In the genomic region with DNA sequence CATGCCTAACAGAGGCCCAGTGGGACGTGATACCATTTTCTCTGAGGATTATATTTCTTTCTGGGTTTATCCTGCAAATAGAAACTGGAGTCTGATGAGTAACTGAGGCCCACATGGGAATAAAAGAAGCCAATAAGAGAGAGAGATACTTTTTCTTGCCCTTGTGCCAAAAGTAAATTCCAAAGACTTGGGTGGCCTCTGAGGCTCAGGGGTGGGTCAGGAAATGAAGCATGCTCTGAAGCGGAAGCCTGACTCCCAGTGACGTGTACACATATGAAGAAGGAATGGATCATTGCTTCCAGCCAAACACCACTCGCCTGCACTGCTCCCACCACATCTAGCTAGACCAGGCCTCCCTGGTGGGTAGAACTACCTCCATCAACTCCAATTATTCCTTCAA, we compare ENCODE assay signal across 11 cellular contexts.
DNase-seq lines count a peak whose midpoint lies in the region; ATAC-seq, FAIRE-seq and TF ChIP-seq lines count a peak whose summit lies in the region.
"Had no signal": no experiment of that assay in that cellular context is flagged by ENCODE, and none has a peak within 500 bp of the region (broad histone marks: within the 10 kb centered on the region; RNA-seq: fewer than 3 reads in every experiment).

No MANE protein-coding gene starts in this region.

- in situ Hi-C loops in ACHN (cut with HindIII; ENCODE audit: low pct_ligation_motif_present, low pct_unique_long_range_greater_than_20kb, low sequenced_read_pairs) (no loop called here), HAP-1 (cut with MboI; ENCODE audit: low sequenced_read_pairs) (no loop called here)

- peaks cover 7% of the 10 kb centered on the region; the same call in 1 of the 2 replicates for H3K27me3 ChIP-seq in HAP-1 (ENCODE audit: low read depth)
- no peaks in the 10 kb centered on the region for H3K27me3 ChIP-seq in small intestine (ENCODE audit: control insufficient read depth in 2 of 2, insufficient read depth in 2 of 2, low read length in 2 of 2)
- H3K27me3 ChIP-seq: uterus had no signal

- no peak for ATAC-seq in activated T-helper 17 cell treated with anti-CD3 and anti-CD28 coated beads, Interleukin-2, amount 50 U/mL, for 72 hours (replicated peaks)

- no peaks in the 10 kb centered on the region for H3K27me3 Mint-ChIP-seq in progenitor cell of endocrine pancreas
- H3K27me3 Mint-ChIP-seq in activated T-helper 17 cell treated with anti-CD3 and anti-CD28 coated beads, Interleukin-2, amount 50 U/mL, for 72 hours: peaks cover 9% of the 10 kb centered on the region

- H3K9me3 ChIP-seq in HAP-1 (no peaks in the 10 kb centered on the region), small intestine (ENCODE audit: control insufficient read depth, low read depth) (no peaks in the 10 kb centered on the region)
- H3K9me3 ChIP-seq: uterus had no signal

- peak; percentile 81 for DNase-seq in ACHN
- peak; percentile 96 for DNase-seq in LHCN-M2 (ENCODE audit: low read depth)
- DNase-seq in dedifferentiated amniotic fluid mesenchymal stem cell (ENCODE audit: extremely low spot score): peak; percentile 87
- DNase-seq in left kidney (ENCODE audit: low read depth, low spot score): peak; percentile 39
- no peak for DNase-seq in HAP-1 (ENCODE audit: low spot score in 2 of 2)
- no peak for DNase-seq in progenitor cell of endocrine pancreas (ENCODE audit: low spot score, unreplicated experiment)
- DNase-seq in small intestine: no peak
- DNase-seq: uterus had no signal

- no peak for TF ChIP-seq CTCF in progenitor cell of endocrine pancreas (IDR thresholded peaks at IDR 0.05; ENCODE audit: unreplicated experiment)

- FAIRE-seq in small intestine (lab: Jason Lieb, UNC): no peak

- no peaks in the 10 kb centered on the region for H3K9me3 Mint-ChIP-seq in progenitor cell of endocrine pancreas (ENCODE audit: low read depth)
- no peaks in the 10 kb centered on the region for H3K9me3 Mint-ChIP-seq in activated T-helper 17 cell treated with anti-CD3 and anti-CD28 coated beads, Interleukin-2, amount 50 U/mL, for 72 hours

- H3K27ac ChIP-seq in small intestine (ENCODE audit: low read depth in 1 of 2, low read length in 1 of 2): no peak overlapping the region
- H3K27ac ChIP-seq: C4-2B, KMS-11, uterus had no signal

- no peaks in the 10 kb centered on the region for H3K4me1 ChIP-seq in HAP-1
- no peaks in the 10 kb centered on the region for H3K4me1 ChIP-seq in small intestine (ENCODE audit: control insufficient read depth in 2 of 2, insufficient read depth in 1 of 2, low read depth in 1 of 2, low read length in 1 of 2)
- H3K4me1 ChIP-seq: uterus had no signal

- no peaks in the 10 kb centered on the region for H3K36me3 Mint-ChIP-seq in progenitor cell of endocrine pancreas (ENCODE audit: insufficient read depth)
- H3K36me3 Mint-ChIP-seq in activated T-helper 17 cell treated with anti-CD3 and anti-CD28 coated beads, Interleukin-2, amount 50 U/mL, for 72 hours (ENCODE audit: low read depth): no peaks in the 10 kb centered on the region

- H3K36me3 ChIP-seq in HAP-1 (replicated peaks): no peaks in the 10 kb centered on the region
- no peaks in the 10 kb centered on the region for H3K36me3 ChIP-seq in small intestine (ENCODE audit: control insufficient read depth in 2 of 2, insufficient read depth in 2 of 2, low read length in 2 of 2)
- H3K36me3 ChIP-seq: uterus had no signal

- H3K4me3 Mint-ChIP-seq in progenitor cell of endocrine pancreas (ENCODE audit: low read depth): no peak overlapping the region
- no peak overlapping the region for H3K4me3 Mint-ChIP-seq in activated T-helper 17 cell treated with anti-CD3 and anti-CD28 coated beads, Interleukin-2, amount 50 U/mL, for 72 hours

- H3K4me3 ChIP-seq in HAP-1: no peak overlapping the region
- no peak overlapping the region for H3K4me3 ChIP-seq in small intestine (ENCODE audit: low read depth in 1 of 2, low read length in 2 of 2)
- H3K4me3 ChIP-seq: uterus had no signal

- no peak overlapping the region for H3K27ac Mint-ChIP-seq in progenitor cell of endocrine pancreas
- H3K27ac Mint-ChIP-seq in activated T-helper 17 cell treated with anti-CD3 and anti-CD28 coated beads, Interleukin-2, amount 50 U/mL, for 72 hours: no peak overlapping the region

- 59 to 93% (median 65%) methylated on average over 4 of the region's 4 CpGs for WGBS in small intestine, 3 donors

- peaks cover 8% of the 10 kb centered on the region for H3K4me1 Mint-ChIP-seq in progenitor cell of endocrine pancreas (ENCODE audit: low read depth)
- H3K4me1 Mint-ChIP-seq in activated T-helper 17 cell treated with anti-CD3 and anti-CD28 coated beads, Interleukin-2, amount 50 U/mL, for 72 hours: no peaks in the 10 kb centered on the region

Comparison
In these comparisons a context has a peak if more than half of its experiments do, and no peak if none do; other contexts are left out.
1. DNase-seq: peak in ACHN (single experiment), LHCN-M2 (single experiment), dedifferentiated amniotic fluid mesenchymal stem cell (single experiment) and left kidney (single experiment); none in HAP-1 (0 of 2), progenitor cell of endocrine pancreas (single experiment) and small intestine (single experiment).